In genomic region chr6:150395388-150396009, GRCh38 we compare ENCODE assay signal across 9 cellular contexts. TPM values are rescaled to one million over a fixed set of nuclear protein-coding genes. Genes with fewer than 3 reads are reported as not detected.
A peak's percentile ranks its signal among the peaks of the same experiment; 100 is the strongest.
DNase-seq lines count a peak whose midpoint lies in the region; ATAC-seq and TF ChIP-seq lines count a peak whose summit lies in the region.
"Had no signal": no experiment of that assay in that cellular context is flagged by ENCODE, and none has a peak within 500 bp of the region (broad histone marks: within the 10 kb centered on the region; RNA-seq: fewer than 3 reads in every experiment).

No MANE protein-coding gene starts in this region.

- H3K27ac Mint-ChIP-seq in stimulated activated naive CD8-positive, alpha-beta T cell treated with anti-CD3 and anti-CD28 coated beads, Interleukin-15, amount 100 ng/mL, for 72 hours: no peak overlapping the region

- no peaks in the 10 kb centered on the region for H3K9me3 Mint-ChIP-seq in stimulated activated naive CD8-positive, alpha-beta T cell treated with anti-CD3 and anti-CD28 coated beads, Interleukin-15, amount 100 ng/mL, for 72 hours

- H3K4me3 ChIP-seq in GM12875 (ENCODE audit: low read depth, low read length) (no peak overlapping the region), SJCRH30 (no peak overlapping the region)

- H3K27me3 Mint-ChIP-seq in stimulated activated naive CD8-positive, alpha-beta T cell treated with anti-CD3 and anti-CD28 coated beads, Interleukin-15, amount 100 ng/mL, for 72 hours: no peaks in the 10 kb centered on the region

- H3K36me3 ChIP-seq in SJCRH30: no peaks in the 10 kb centered on the region
- H3K36me3 ChIP-seq: neutrophil had no signal

- peak; percentile 59; the same call in 1 of the 2 replicates for TF ChIP-seq CTCF in GM12875 (IDR thresholded peaks at IDR 0.05; ENCODE audit: borderline replicate concordance, insufficient read depth, low read depth, low read length)

- no peaks in the 10 kb centered on the region for H3K4me1 Mint-ChIP-seq in stimulated activated naive CD8-positive, alpha-beta T cell treated with anti-CD3 and anti-CD28 coated beads, Interleukin-15, amount 100 ng/mL, for 72 hours

- ATAC-seq in left colon: peak; percentile 92
- peak; percentile 76 for ATAC-seq in stimulated activated naive CD8-positive, alpha-beta T cell treated with anti-CD3 and anti-CD28 coated beads, Interleukin-15, amount 100 ng/mL, for 72 hours
- no peak for ATAC-seq in GM18873 (IDR thresholded peaks at IDR 0.05; ENCODE audit: low FRiP score, unreplicated experiment)

- no peak overlapping the region for H3K27ac ChIP-seq in SJCRH30
- H3K27ac ChIP-seq: neutrophil had no signal

- H3K4me1 ChIP-seq in SJCRH30: no peaks in the 10 kb centered on the region

- no peak overlapping the region for H3K4me3 Mint-ChIP-seq in stimulated activated naive CD8-positive, alpha-beta T cell treated with anti-CD3 and anti-CD28 coated beads, Interleukin-15, amount 100 ng/mL, for 72 hours

- no peaks in the 10 kb centered on the region for H3K9me3 ChIP-seq in SJCRH30 (replicated peaks)
- H3K9me3 ChIP-seq: neutrophil had no signal

- DNase-seq in AG20443 (ENCODE audit: low spot score) (peak; percentile 75), M059J (ENCODE audit: low read depth) (peak; percentile 55), SJCRH30 (peak; percentile 69 to 84), left colon (peak in 1 of 2 donors; percentile 47)
- DNase-seq in central memory CD4-positive, alpha-beta T cell: peak; percentile 8
- peak; percentile 27 to 40 for DNase-seq in stimulated activated naive CD8-positive, alpha-beta T cell treated with anti-CD3 and anti-CD28 coated beads, Interleukin-15, amount 100 ng/mL, for 72 hours

- H3K27me3 ChIP-seq in SJCRH30: peaks cover 4% of the 10 kb centered on the region; the same call in 1 of the 2 replicates

- intact Hi-C loops in left colon (cut with DNase I, micrococcal nuclease): loop anchor here in 1 of 2 donors (10.0 kb wide), 1 partner anchor 311 kb away; no protein-coding TSS in a partner anchor

RNA-seq across cellular contexts. Expression of gene IYD, which starts 26.7 kb away (rescaled TPM):
- total RNA-seq in M059J (2014; rRNA removed; shearing (Covaris generic)): not detected in 2 replicates
- not detected in 2 replicates for total RNA-seq in SJCRH30 (2014; rRNA removed; shearing (Covaris generic))
- 10 to 100 TPM; 22.6 to 27.0 TPM for total RNA-seq in left colon

Comparison
In these comparisons a context has a peak if more than half of its experiments do, and no peak if none do; other contexts are left out.
1. RNA of gene IYD, which starts 26.7 kb away (total RNA-seq): 22.6 to 27.0 TPM in left colon; not detected in M059J and not detected in SJCRH30; every median in the first group is over 10 times any median in the second.